18 cellular contexts compared by ENCODE assay signal in genomic region chr12:81083018-81083417, GRCh38. TPM values are rescaled to one million over a fixed set of nuclear protein-coding genes. Genes with fewer than 3 reads are reported as not detected.
DNase-seq lines count a peak whose midpoint lies in the region; ATAC-seq, FAIRE-seq and TF ChIP-seq lines count a peak whose summit lies in the region.
"Had no signal": no experiment of that assay in that cellular context is flagged by ENCODE, and none has a peak within 500 bp of the region (broad histone marks: within the 10 kb centered on the region; RNA-seq: fewer than 3 reads in every experiment).

No MANE protein-coding gene starts in this region.

- H2AFZ ChIP-seq in HepG2 (ENCODE audit: low read length), result no peak overlapping the region

- in situ Hi-C loops in HepG2 (cut with HindIII; ENCODE audit: extremely low pct_ligation_motif_present, low pct_unique_long_range_greater_than_20kb) (no loop called here), gastrocnemius medialis (cut with MboI; ENCODE audit: low sequenced_read_pairs in 4 of 4) (no loop called here)

- intact Hi-C loops in HepG2 (cut with micrococcal nuclease; ENCODE audit: unreplicated experiment), result no loop called here
- intact Hi-C loops in right lobe of liver (cut with DNase I), result no loop called here
- intact Hi-C loops in gastrocnemius medialis (cut with DNase I; ENCODE audit: low total_unique reads), result loop anchor here (10.0 kb wide), 1 partner anchor 1148 kb away; the partner anchor contains the start of gene PPP1R12A

- no peak for TF ChIP-seq CTCF in HepG2 (CRISPR knock-in tag; IDR thresholded peaks at IDR 0.05)
- TF ChIP-seq CTCF in right lobe of liver (IDR thresholded peaks at IDR 0.05), result no peak
- no peak for TF ChIP-seq CTCF in gastrocnemius medialis (IDR thresholded peaks at IDR 0.05 in 4 of 5, conservative IDR thresholded peaks at IDR 0.05 in 1 of 5)

- no peaks in the 10 kb centered on the region; the same call in 1 of the 2 replicates for H4K20me1 ChIP-seq in HepG2 (ENCODE audit: insufficient read depth, low read length)
- H4K20me1 ChIP-seq: BLaER1 had no signal

- ATAC-seq in HepG2 (no peak), right lobe of liver (no peak), gastrocnemius medialis (no peak), left lobe of liver (no peak)

- H3K9ac ChIP-seq in HepG2 (ENCODE audit: insufficient read depth, low read depth, low read length), result peak overlapping the region; percentile 10; the same call in 1 of the 2 replicates
- H3K9ac ChIP-seq in iPS-15b (ENCODE audit: low read depth, low read length), result no peak overlapping the region
- H3K9ac ChIP-seq: BLaER1 had no signal

- peaks cover 98% of the 10 kb centered on the region for H3K79me2 ChIP-seq in HepG2 (ENCODE audit: insufficient read depth, low read length)

- peaks cover 87% of the 10 kb centered on the region for H3K4me1 ChIP-seq in HepG2 (ENCODE audit: insufficient read depth, low read length)
- peaks cover 0 to 39% (median 15%) of the 10 kb centered on the region in 4 donors for H3K4me1 ChIP-seq in right lobe of liver
- H3K4me1 ChIP-seq in iPS-15b (ENCODE audit: control insufficient read depth, insufficient read depth, low read length), result peaks cover 44% of the 10 kb centered on the region
- H3K4me1 ChIP-seq in gastrocnemius medialis, result peaks cover 19 to 45% of the 10 kb centered on the region in 2 donors
- H3K4me1 ChIP-seq: BLaER1 had no signal

- DNase-seq in HepG2 (ENCODE audit: low spot score) (no peak), right lobe of liver (no peak), gastrocnemius medialis (no peak), NCI-H2029 treated with DMSO at 0.1 percent for 48 hours (lab: John Stamatoyannopoulos, UW) (no peak), left lobe of liver (ENCODE audit: low spot score) (no peak), GM19239 (ENCODE audit: insufficient read length, low spot score) (no peak)
- DNase-seq: AML-193; Caco-2; CD8-positive, alpha-beta memory T cell; GF-D8; HFFc6; IMR-90; KBM-7 had no signal

- no TSS peak for BruUV-seq in HepG2 (replicated peaks; lab: Mats Ljungman, UMichigan)

- TF ChIP-seq RAD21 in HepG2 (CRISPR knock-in tag; IDR thresholded peaks at IDR 0.05), result no peak

- 96% methylated on average over 1 of the region's 1 CpG for WGBS in HepG2 (ENCODE audit: low lambda C conversion rate)
- WGBS in right lobe of liver (ENCODE audit: insufficient coverage, low coverage, low lambda C conversion rate, missing lambda C conversion rate), result 57% methylated on average over 1 of the region's 1 CpG

- FAIRE-seq in HepG2 (lab: Jason Lieb, UNC), result no peak
- FAIRE-seq in GM19239 (lab: Jason Lieb, UNC), result no peak
- FAIRE-seq: HTR-8/SVneo had no signal

- H3K27me3 ChIP-seq in HepG2 (ENCODE audit: control insufficient read depth in 1 of 2, insufficient read depth in 2 of 2, low read length in 2 of 2) (no peaks in the 10 kb centered on the region; a peak in 1 of 5 replicates), right lobe of liver (no peaks in the 10 kb centered on the region), iPS-15b (ENCODE audit: control insufficient read depth, insufficient read depth, low read length) (no peaks in the 10 kb centered on the region), gastrocnemius medialis (no peaks in the 10 kb centered on the region)
- H3K27me3 ChIP-seq: BLaER1 had no signal

- peak overlapping the region; percentile 73 for H3K27ac ChIP-seq in HepG2 (ENCODE audit: extremely low read length, insufficient read depth, low read length)
- peak overlapping the region in 1 of 3 donors; percentile 98 for H3K27ac ChIP-seq in right lobe of liver
- peak overlapping the region; percentile 6 to 85 (median 38) for H3K27ac ChIP-seq in gastrocnemius medialis
- H3K27ac ChIP-seq: 22Rv1, BLaER1 had no signal

- H3K36me3 ChIP-seq in HepG2 (replicated peaks in 1 of 2; ENCODE audit: control insufficient read depth in 1 of 2, insufficient read depth in 2 of 2, low read length in 2 of 2), result no peaks in the 10 kb centered on the region
- H3K36me3 ChIP-seq in right lobe of liver, result no peaks in the 10 kb centered on the region
- H3K36me3 ChIP-seq in iPS-15b (ENCODE audit: control insufficient read depth, insufficient read depth, low read length), result no peaks in the 10 kb centered on the region
- H3K36me3 ChIP-seq in gastrocnemius medialis, result no peaks in the 10 kb centered on the region
- H3K36me3 ChIP-seq: BLaER1, HAP-1 had no signal

- no peak overlapping the region for H3K4me3 ChIP-seq in HepG2 (replicated peaks in 1 of 3; ENCODE audit: insufficient read depth in 1 of 3, low read depth in 2 of 3, low read length in 3 of 3)
- H3K4me3 ChIP-seq in right lobe of liver, result no peak overlapping the region
- peak overlapping the region; percentile 16 for H3K4me3 ChIP-seq in iPS-15b (ENCODE audit: low read depth, low read length)
- no peak overlapping the region for H3K4me3 ChIP-seq in gastrocnemius medialis
- H3K4me3 ChIP-seq: BLaER1, HAP-1 had no signal

- CTCF ChIA-PET in HepG2 (lab: Yijun Ruan, JAX; ENCODE audit: low intra/inter-chr PET ratio, low total read pairs), result no interaction called here

- TF ChIP-seq EP300 in HepG2 (IDR thresholded peaks at IDR 0.05; ENCODE audit: low read depth in 2 of 2, low read length in 2 of 2) (no peak), HepG2 (CRISPR knock-in tag; IDR thresholded peaks at IDR 0.05; ENCODE audit: borderline replicate concordance) (no peak)

- peak overlapping the region; percentile 30 for H3K4me2 ChIP-seq in HepG2 (ENCODE audit: low read depth, low read length)
- H3K4me2 ChIP-seq: BLaER1 had no signal

- TF ChIP-seq POLR2A in HepG2 (IDR thresholded peaks at IDR 0.05; ENCODE audit: insufficient read depth in 1 of 2, low read depth in 2 of 2, low read length in 2 of 2), result no peak
- no peak for TF ChIP-seq POLR2A in right lobe of liver (IDR thresholded peaks at IDR 0.05)
- TF ChIP-seq POLR2A in gastrocnemius medialis (IDR thresholded peaks at IDR 0.05), result no peak

- H3K9me3 ChIP-seq in HepG2 (ENCODE audit: low read length) (no peaks in the 10 kb centered on the region), right lobe of liver (no peaks in the 10 kb centered on the region), iPS-15b (ENCODE audit: control insufficient read depth, insufficient read depth, low read length) (no peaks in the 10 kb centered on the region), gastrocnemius medialis (no peaks in the 10 kb centered on the region)
- H3K9me3 ChIP-seq: Caco-2, HAP-1 had no signal

- POLR2A ChIA-PET in HepG2 (lab: Yijun Ruan, JAX), result interaction anchor here (1.8 kb wide), 1 partner anchor 146 kb away, joined by 4 read pairs; no protein-coding TSS in a partner anchor

TF ChIP-seq in HepG2, 621 proteins besides CTCF, POLR2A, EP300 and RAD21 (continues in another document):
- TF ChIP-seq ZNF335 (CRISPR knock-in tag; IDR thresholded peaks at IDR 0.05) (no peak), ZNF235 (CRISPR knock-in tag; IDR thresholded peaks at IDR 0.05; ENCODE audit: borderline replicate concordance) (no peak), SMAD9 (CRISPR knock-in tag; IDR thresholded peaks at IDR 0.05) (no peak), PTBP1 (IDR thresholded peaks at IDR 0.05; ENCODE audit: low read depth, low read length, poor library complexity, severe bottlenecking) (no peak), ZNF737 (CRISPR knock-in tag; IDR thresholded peaks at IDR 0.05; ENCODE audit: borderline replicate concordance) (no peak), ZBTB39 (CRISPR knock-in tag; IDR thresholded peaks at IDR 0.05) (no peak)

RNA-seq across cellular contexts. Expression of gene ACSS3, which starts 5.1 kb away (rescaled TPM):
- total RNA-seq in HepG2 (2016; rRNA removed; fragmentation: Illumina TruSeq; extraction: Trizol) (86.3 and 95.7 TPM in 2 replicates), right lobe of liver (100 to 1,000 TPM in 1 of 6 experiments, 10 to 100 TPM in 5; 39.7 to 112 (median 56.5) TPM), gastrocnemius medialis (10 to 100 TPM in 1 of 4 donors, 1 to 10 TPM in 3; 5.0 to 13.6 (median 7.8) TPM), left lobe of liver (47.4 TPM)
- 16.5 and 17.3 TPM in 2 replicates for total RNA-seq in HepG2 (2016; cell fraction: cytosol; rRNA removed; fragmentation: Illumina TruSeq; extraction: Trizol; ENCODE audit: low read depth)
- total RNA-seq in HepG2 (2016; cell fraction: insoluble cytoplasmic fraction; rRNA removed; fragmentation: Illumina TruSeq; extraction: Trizol), result 83.9 and 102 TPM in 2 replicates
- total RNA-seq in HepG2 (2016; cell fraction: membrane; rRNA removed; fragmentation: Illumina TruSeq; extraction: Trizol), result 23.5 and 28.5 TPM in 2 replicates
- total RNA-seq in HepG2 (2016; cell fraction: nucleus; rRNA removed; fragmentation: Illumina TruSeq; extraction: Trizol), result 133 TPM in 2 replicates
- 68.6 and 79.5 TPM in 2 replicates for polyA plus RNA-seq in HepG2 (2011; rRNA removed)
- 53.2 and 78.7 TPM in 2 replicates for polyA plus RNA-seq in HepG2 (2011; cell fraction: cytosol; rRNA removed)
- 56.5 and 68.3 TPM in 2 replicates for polyA plus RNA-seq in HepG2 (2011; cell fraction: nucleus; rRNA removed)
- 56.8 and 59.4 TPM in 2 replicates for polyA plus RNA-seq in HepG2 (2012)
- polyA plus RNA-seq in HepG2 (2016; cell fraction: cytosol; fragmentation: Illumina TruSeq; extraction: Trizol; ENCODE audit: low read depth), result 7.4 and 7.7 TPM in 2 replicates
- 88.8 and 97.6 TPM in 2 replicates for polyA plus RNA-seq in HepG2 (2016; cell fraction: insoluble cytoplasmic fraction; fragmentation: Illumina TruSeq; extraction: Trizol; ENCODE audit: low read depth)
- polyA plus RNA-seq in HepG2 (2016; cell fraction: membrane; fragmentation: Illumina TruSeq; extraction: Trizol; ENCODE audit: low read depth), result 12.9 and 14.0 TPM in 2 replicates
- polyA plus RNA-seq in HepG2 (2016; cell fraction: nucleus; fragmentation: Illumina TruSeq; extraction: Trizol; ENCODE audit: insufficient read depth, low read depth), result 72.3 and 73.1 TPM in 2 replicates
- polyA minus RNA-seq in HepG2 (2011; rRNA and poly(A)+ RNA removed; ENCODE audit: low replicate concordance), result 96.5 TPM in 1 of 2 replicates, not detected in the other
- polyA minus RNA-seq in HepG2 (2011; cell fraction: cytosol; rRNA and poly(A)+ RNA removed), result 99.5 and 134 TPM in 2 replicates
- 426 and 440 TPM in 2 replicates for polyA minus RNA-seq in HepG2 (2011; cell fraction: nucleus; rRNA and poly(A)+ RNA removed)
- total RNA-seq: CD8-positive, alpha-beta memory T cell had no signal
- polyA plus RNA-seq: CD8-positive, alpha-beta memory T cell had no signal
